11 cellular contexts compared by ENCODE assay signal in genomic region chr9:111974092-111974681, GRCh38.
DNase-seq lines count a peak whose midpoint lies in the region; ATAC-seq, FAIRE-seq and TF ChIP-seq lines count a peak whose summit lies in the region.
"Had no signal": no experiment of that assay in that cellular context is flagged by ENCODE, and none has a peak within 500 bp of the region (broad histone marks: within the 10 kb centered on the region; RNA-seq: fewer than 3 reads in every experiment).

No MANE protein-coding gene starts in this region.

- peaks cover 27% of the 10 kb centered on the region for H3K4me1 Mint-ChIP-seq in astrocyte (ENCODE audit: low read depth, unreplicated experiment)

- H3K4me3 Mint-ChIP-seq in astrocyte (ENCODE audit: unreplicated experiment): no peak overlapping the region
- H3K4me3 Mint-ChIP-seq: CD4-positive, CD25-positive, alpha-beta regulatory T cell; mesothelial cell of epicardium had no signal

- FAIRE-seq in astrocyte (lab: Jason Lieb, UNC) (peak; percentile 39), HepG2 (lab: Jason Lieb, UNC) (no peak)

- H3K27me3 Mint-ChIP-seq in astrocyte (ENCODE audit: low read depth, unreplicated experiment): peaks cover 2% of the 10 kb centered on the region
- H3K27me3 Mint-ChIP-seq: CD4-positive, CD25-positive, alpha-beta regulatory T cell had no signal

- no peaks in the 10 kb centered on the region for H3K4me1 ChIP-seq in astrocyte (ENCODE audit: insufficient read depth, low read length)
- H3K4me1 ChIP-seq in HepG2 (ENCODE audit: insufficient read depth, low read length): peaks cover 9% of the 10 kb centered on the region; the same call in 1 of the 2 replicates
- peaks cover 8% of the 10 kb centered on the region for H3K4me1 ChIP-seq in suprapubic skin

- no peak for TF ChIP-seq RAD21 in HepG2 (CRISPR knock-in tag; IDR thresholded peaks at IDR 0.05)

- no TSS peak for BruUV-seq in HepG2 (replicated peaks; lab: Mats Ljungman, UMichigan)

- TF ChIP-seq EP300 in HepG2 (IDR thresholded peaks at IDR 0.05; ENCODE audit: low read depth in 2 of 2, low read length in 2 of 2): no peak
- TF ChIP-seq EP300 in HepG2 (CRISPR knock-in tag; IDR thresholded peaks at IDR 0.05; ENCODE audit: borderline replicate concordance): no peak
- no peak for TF ChIP-seq EP300 in suprapubic skin (IDR thresholded peaks at IDR 0.05)

- no peaks in the 10 kb centered on the region for H3K36me3 Mint-ChIP-seq in astrocyte (ENCODE audit: low read depth, unreplicated experiment)
- H3K36me3 Mint-ChIP-seq: CD4-positive, CD25-positive, alpha-beta regulatory T cell; mesothelial cell of epicardium had no signal

- peaks cover 5% of the 10 kb centered on the region for H3K9me3 Mint-ChIP-seq in astrocyte (ENCODE audit: unreplicated experiment)
- H3K9me3 Mint-ChIP-seq: CD4-positive, CD25-positive, alpha-beta regulatory T cell had no signal

- H2AFZ ChIP-seq in astrocyte (ENCODE audit: low read depth, low read length) (peak overlapping the region; percentile 14), HepG2 (ENCODE audit: low read length) (peak overlapping the region; percentile 16)

- H3K27ac ChIP-seq in astrocyte (ENCODE audit: low read depth, low read length) (no peak overlapping the region), HepG2 (ENCODE audit: extremely low read length, insufficient read depth, low read length) (no peak overlapping the region), suprapubic skin (no peak overlapping the region)

- intact Hi-C loops in HepG2 (cut with micrococcal nuclease; ENCODE audit: unreplicated experiment) (loop anchor here (10.0 kb wide), 1 partner anchor 101 kb away; no protein-coding TSS in a partner anchor), posterior vena cava (cut with DNase I) (loop anchor here in 1 of 2 donors (10.0 kb wide), 1 partner anchor 61 kb away; no protein-coding TSS in a partner anchor)

- in situ Hi-C loops in HepG2 (cut with HindIII; ENCODE audit: extremely low pct_ligation_motif_present, low pct_unique_long_range_greater_than_20kb): no loop called here

- DNase-seq in AG10803 (ENCODE audit: low read depth): peak; percentile 83
- DNase-seq in NCI-H1092 treated with DMSO at 0.1 percent for 48 hours (lab: John Stamatoyannopoulos, UW): peak; percentile 58
- peak; percentile 67 for DNase-seq in astrocyte (ENCODE audit: low read depth)
- DNase-seq in HepG2 (ENCODE audit: low spot score): no peak
- no peak for DNase-seq in activated CD4-positive, alpha-beta T cell treated with anti-CD3 and anti-CD28 coated beads, Interleukin-2, amount 50 U/mL, for 1 hour
- DNase-seq in posterior vena cava (ENCODE audit: low spot score): no peak
- no peak for DNase-seq in suprapubic skin (ENCODE audit: low spot score in 2 of 2)
- DNase-seq: CD4-positive, CD25-positive, alpha-beta regulatory T cell; KBM-7 had no signal

- 26% methylated on average over 12 of the region's 12 CpGs for WGBS in HepG2 (ENCODE audit: low lambda C conversion rate)
- WGBS in suprapubic skin: 53% methylated on average over 12 of the region's 12 CpGs

- H3K9ac ChIP-seq in astrocyte (ENCODE audit: low read length) (no peak overlapping the region), HepG2 (ENCODE audit: insufficient read depth, low read depth, low read length) (no peak overlapping the region)

- H3K79me2 ChIP-seq in astrocyte (ENCODE audit: insufficient read depth, low read length) (no peaks in the 10 kb centered on the region), HepG2 (ENCODE audit: insufficient read depth, low read length) (no peaks in the 10 kb centered on the region)

- no peak overlapping the region for H3K27ac Mint-ChIP-seq in astrocyte (ENCODE audit: unreplicated experiment)
- H3K27ac Mint-ChIP-seq: mesothelial cell of epicardium had no signal

- H3K9me3 ChIP-seq in astrocyte (ENCODE audit: insufficient read depth, low read depth, low read length) (no peaks in the 10 kb centered on the region), HepG2 (ENCODE audit: low read length) (no peaks in the 10 kb centered on the region), suprapubic skin (no peaks in the 10 kb centered on the region)

- no peak for TF ChIP-seq POLR2A in HepG2 (IDR thresholded peaks at IDR 0.05; ENCODE audit: insufficient read depth in 1 of 2, low read depth in 2 of 2, low read length in 2 of 2)
- no peak for TF ChIP-seq POLR2A in suprapubic skin (IDR thresholded peaks at IDR 0.05)

- no peaks in the 10 kb centered on the region for H4K20me1 ChIP-seq in astrocyte (ENCODE audit: insufficient read depth, low read length)
- H4K20me1 ChIP-seq in HepG2 (ENCODE audit: insufficient read depth, low read length): no peaks in the 10 kb centered on the region

- H3K4me2 ChIP-seq in astrocyte (ENCODE audit: low read length): no peak overlapping the region
- no peak overlapping the region for H3K4me2 ChIP-seq in HepG2 (ENCODE audit: low read depth, low read length)

- H3K36me3 ChIP-seq in astrocyte (ENCODE audit: insufficient read depth, low read length) (no peaks in the 10 kb centered on the region), HepG2 (replicated peaks in 1 of 2; ENCODE audit: control insufficient read depth in 1 of 2, insufficient read depth in 2 of 2, low read length in 2 of 2) (no peaks in the 10 kb centered on the region), suprapubic skin (no peaks in the 10 kb centered on the region)

- TF ChIP-seq CTCF in AG10803 (conservative IDR thresholded peaks at IDR 0.05; ENCODE audit: low read length): no peak
- TF ChIP-seq CTCF in astrocyte (IDR thresholded peaks at IDR 0.05; ENCODE audit: insufficient read depth, low read depth, low read length): no peak
- TF ChIP-seq CTCF in HepG2 (CRISPR knock-in tag; IDR thresholded peaks at IDR 0.05): no peak
- no peak for TF ChIP-seq CTCF in suprapubic skin (IDR thresholded peaks at IDR 0.05)

- no peak overlapping the region for H3K4me3 ChIP-seq in AG10803 (ENCODE audit: low read length)
- H3K4me3 ChIP-seq in astrocyte (ENCODE audit: insufficient read depth, low read depth, low read length): no peak overlapping the region
- no peak overlapping the region for H3K4me3 ChIP-seq in HepG2 (replicated peaks in 1 of 3; ENCODE audit: insufficient read depth in 1 of 3, low read depth in 2 of 3, low read length in 3 of 3)
- H3K4me3 ChIP-seq in suprapubic skin: no peak overlapping the region

- CTCF ChIA-PET in HepG2 (lab: Yijun Ruan, JAX; ENCODE audit: low intra/inter-chr PET ratio, low total read pairs): interaction anchor here (1.4 kb wide), 1 partner anchor 214 kb away, joined by 4 read pairs; no protein-coding TSS in a partner anchor

- ATAC-seq in HepG2 (0 out of 3 replicates have a peak, but pooled peaks have one; percentile 27), HG03045 (IDR thresholded peaks at IDR 0.05; ENCODE audit: unreplicated experiment) (no peak)

- POLR2A ChIA-PET in HepG2 (lab: Yijun Ruan, JAX): no interaction called here

- H3K27me3 ChIP-seq in astrocyte (ENCODE audit: insufficient read depth, low read length) (peaks cover 2% of the 10 kb centered on the region), HepG2 (ENCODE audit: control insufficient read depth in 1 of 2, insufficient read depth in 2 of 2, low read length in 2 of 2) (no peaks in the 10 kb centered on the region; a peak in 1 of 5 replicates), suprapubic skin (no peaks in the 10 kb centered on the region)

TF ChIP-seq in HepG2, 621 proteins besides CTCF, POLR2A, EP300 and RAD21:
- TF ChIP-seq MAFK (conservative IDR thresholded peaks at IDR 0.05 in 1 of 2, IDR thresholded peaks at IDR 0.05 in 1 of 2; ENCODE audit: low read length in 2 of 2) (peak; percentile 30 to 57; a peak in 2 of 4 replicates), KLF9 (CRISPR knock-in tag; IDR thresholded peaks at IDR 0.05; ENCODE audit: low read depth) (no peak)
- TF ChIP-seq, protein P1, sequence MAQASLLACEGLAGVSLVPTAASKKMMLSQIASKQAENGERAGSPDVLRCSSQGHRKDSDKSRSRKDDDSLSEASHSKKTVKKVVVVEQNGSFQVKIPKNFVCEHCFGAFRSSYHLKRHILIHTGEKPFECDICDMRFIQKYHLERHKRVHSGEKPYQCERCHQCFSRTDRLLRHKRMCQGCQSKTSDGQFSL (CRISPR knock-in tag; IDR thresholded peaks at IDR 0.05): no peak

Comparison
In these comparisons a context has a peak if more than half of its experiments do, and no peak if none do; other contexts are left out.
1. DNase-seq: peak in AG10803 (single experiment), NCI-H1092 treated with DMSO at 0.1 percent for 48 hours (single experiment) and astrocyte (single experiment); none in HepG2 (single experiment), activated CD4-positive, alpha-beta T cell treated with anti-CD3 and anti-CD28 coated beads, Interleukin-2, amount 50 U/mL, for 1 hour (single experiment), posterior vena cava (single experiment) and suprapubic skin (0 of 2).